8 cellular contexts compared by ENCODE assay signal in genomic region chr1:149887456-149888159, GRCh38. TPM values are rescaled to one million over a fixed set of nuclear protein-coding genes. Genes with fewer than 3 reads are reported as not detected.
DNase-seq lines count a peak whose midpoint lies in the region; ATAC-seq and TF ChIP-seq lines count a peak whose summit lies in the region.

No MANE protein-coding gene starts in this region.

- 1% methylated on average over 44 of the region's 46 CpGs for WGBS in esophagus muscularis mucosa

- no peaks in the 10 kb centered on the region for H3K9me3 ChIP-seq in esophagus muscularis mucosa
- H3K9me3 ChIP-seq in mucosa of stomach (ENCODE audit: control insufficient read depth, low read length): no peaks in the 10 kb centered on the region

- DNase-seq in DMS153 (lab: John Stamatoyannopoulos, UW) (peak; percentile 100), OCI-M2 (lab: John Stamatoyannopoulos, UW; ENCODE audit: unreplicated experiment) (peak; percentile 89), activated T-cell treated with anti-CD3 and anti-CD28 coated beads for 48 hours (ENCODE audit: low read depth) (peak; percentile 69), esophagus muscularis mucosa (ENCODE audit: extremely low spot score) (peak; percentile 95)
- peak; percentile 19 for DNase-seq in stimulated activated CD8-positive, alpha-beta memory T cell treated with anti-CD3 and anti-CD28 coated beads, Interleukin-7, amount 100 ng/mL, for 24 hours (ENCODE audit: low read depth)

- peaks cover 18 to 42% (median 27%) of the 10 kb centered on the region in 4 donors for H3K4me1 ChIP-seq in esophagus muscularis mucosa
- no peaks in the 10 kb centered on the region for H3K4me1 ChIP-seq in mucosa of stomach (ENCODE audit: control insufficient read depth, insufficient read depth, low read length)

- H3K4me3 ChIP-seq in esophagus muscularis mucosa (peak overlapping the region; percentile 66 to 92 (median 80)), mucosa of stomach (ENCODE audit: low read length) (peak overlapping the region; percentile 66)

- ATAC-seq in GM21576 (IDR thresholded peaks at IDR 0.05; ENCODE audit: unreplicated experiment): peak; percentile 46

- H3K9ac ChIP-seq in mucosa of stomach (ENCODE audit: low read length): peak overlapping the region; percentile 90

- TF ChIP-seq CTCF in esophagus muscularis mucosa (IDR thresholded peaks at IDR 0.05): no peak

- intact Hi-C loops in esophagus muscularis mucosa (cut with DNase I): no loop called here

- TF ChIP-seq RAD21 in Ishikawa (IDR thresholded peaks at IDR 0.05; ENCODE audit: low read depth): no peak

- peak; percentile 70 for TF ChIP-seq POLR2A in esophagus muscularis mucosa (IDR thresholded peaks at IDR 0.05; ENCODE audit: low read depth)

- H3K27ac ChIP-seq in esophagus muscularis mucosa (replicated peaks in 1 of 4): peak overlapping the region; percentile 99 to 100 (median 99)

- peaks cover 0 to 3% (median 0%) of the 10 kb centered on the region in 4 donors for H3K27me3 ChIP-seq in esophagus muscularis mucosa
- no peaks in the 10 kb centered on the region for H3K27me3 ChIP-seq in mucosa of stomach (ENCODE audit: control insufficient read depth, insufficient read depth, low read length)

- H3K36me3 ChIP-seq in esophagus muscularis mucosa: no peaks in the 10 kb centered on the region
- no peaks in the 10 kb centered on the region for H3K36me3 ChIP-seq in mucosa of stomach (ENCODE audit: control insufficient read depth, insufficient read depth, low read length)

- TF ChIP-seq EP300 in Ishikawa (IDR thresholded peaks at IDR 0.05; ENCODE audit: borderline replicate concordance): peak; percentile 52; the same call in 1 of the 2 replicates
- no peak for TF ChIP-seq EP300 in esophagus muscularis mucosa (IDR thresholded peaks at IDR 0.05)

TF ChIP-seq in Ishikawa, 13 proteins besides CTCF, POLR2A, EP300 and RAD21:
- TF ChIP-seq TEAD4 (IDR thresholded peaks at IDR 0.05) (peak; percentile 42; the same call in 1 of the 2 replicates), TAF1 (IDR thresholded peaks at IDR 0.05; ENCODE audit: low read depth) (peak; percentile 58), ZBTB7A (IDR thresholded peaks at IDR 0.05; ENCODE audit: low read depth) (no peak), FOXM1 (IDR thresholded peaks at IDR 0.05; ENCODE audit: borderline replicate concordance, low read depth) (no peak), NFIC (IDR thresholded peaks at IDR 0.05) (no peak), MAX (IDR thresholded peaks at IDR 0.05) (no peak; the same call in none of the 2 replicates), TCF12 (IDR thresholded peaks at IDR 0.05; ENCODE audit: low read depth) (no peak; the same call in 1 of the 2 replicates), CEBPB (IDR thresholded peaks at IDR 0.05) (peak; percentile 67), CREB1 (IDR thresholded peaks at IDR 0.05; ENCODE audit: low read depth) (peak; percentile 66), YY1 (IDR thresholded peaks at IDR 0.05; ENCODE audit: low read depth) (peak; percentile 45; the same call in 1 of the 2 replicates), EGR1 (IDR thresholded peaks at IDR 0.05) (no peak)
- TF ChIP-seq, protein P1, sequence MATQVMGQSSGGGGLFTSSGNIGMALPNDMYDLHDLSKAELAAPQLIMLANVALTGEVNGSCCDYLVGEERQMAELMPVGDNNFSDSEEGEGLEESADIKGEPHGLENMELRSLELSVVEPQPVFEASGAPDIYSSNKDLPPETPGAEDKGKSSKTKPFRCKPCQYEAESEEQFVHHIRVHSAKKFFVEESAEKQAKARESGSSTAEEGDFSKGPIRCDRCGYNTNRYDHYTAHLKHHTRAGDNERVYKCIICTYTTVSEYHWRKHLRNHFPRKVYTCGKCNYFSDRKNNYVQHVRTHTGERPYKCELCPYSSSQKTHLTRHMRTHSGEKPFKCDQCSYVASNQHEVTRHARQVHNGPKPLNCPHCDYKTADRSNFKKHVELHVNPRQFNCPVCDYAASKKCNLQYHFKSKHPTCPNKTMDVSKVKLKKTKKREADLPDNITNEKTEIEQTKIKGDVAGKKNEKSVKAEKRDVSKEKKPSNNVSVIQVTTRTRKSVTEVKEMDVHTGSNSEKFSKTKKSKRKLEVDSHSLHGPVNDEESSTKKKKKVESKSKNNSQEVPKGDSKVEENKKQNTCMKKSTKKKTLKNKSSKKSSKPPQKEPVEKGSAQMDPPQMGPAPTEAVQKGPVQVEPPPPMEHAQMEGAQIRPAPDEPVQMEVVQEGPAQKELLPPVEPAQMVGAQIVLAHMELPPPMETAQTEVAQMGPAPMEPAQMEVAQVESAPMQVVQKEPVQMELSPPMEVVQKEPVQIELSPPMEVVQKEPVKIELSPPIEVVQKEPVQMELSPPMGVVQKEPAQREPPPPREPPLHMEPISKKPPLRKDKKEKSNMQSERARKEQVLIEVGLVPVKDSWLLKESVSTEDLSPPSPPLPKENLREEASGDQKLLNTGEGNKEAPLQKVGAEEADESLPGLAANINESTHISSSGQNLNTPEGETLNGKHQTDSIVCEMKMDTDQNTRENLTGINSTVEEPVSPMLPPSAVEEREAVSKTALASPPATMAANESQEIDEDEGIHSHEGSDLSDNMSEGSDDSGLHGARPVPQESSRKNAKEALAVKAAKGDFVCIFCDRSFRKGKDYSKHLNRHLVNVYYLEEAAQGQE (IDR thresholded peaks at IDR 0.05; ENCODE audit: low read depth): no peak
- TF ChIP-seq, protein P2, sequence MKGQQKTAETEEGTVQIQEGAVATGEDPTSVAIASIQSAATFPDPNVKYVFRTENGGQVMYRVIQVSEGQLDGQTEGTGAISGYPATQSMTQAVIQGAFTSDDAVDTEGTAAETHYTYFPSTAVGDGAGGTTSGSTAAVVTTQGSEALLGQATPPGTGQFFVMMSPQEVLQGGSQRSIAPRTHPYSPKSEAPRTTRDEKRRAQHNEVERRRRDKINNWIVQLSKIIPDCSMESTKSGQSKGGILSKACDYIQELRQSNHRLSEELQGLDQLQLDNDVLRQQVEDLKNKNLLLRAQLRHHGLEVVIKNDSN (IDR thresholded peaks at IDR 0.05): no peak

RNA-seq across cellular contexts. Expression of gene BOLA1, which starts 11.8 kb away (rescaled TPM):
- 10 to 100 TPM; 31.1 to 45.8 (median 41.6) TPM for total RNA-seq in esophagus muscularis mucosa

RNA-seq across cellular contexts. Expression of gene SV2A, which starts 30.0 kb away (rescaled TPM):
- 1 to 10 TPM; 3.3 to 8.6 (median 5.5) TPM for total RNA-seq in esophagus muscularis mucosa

RNA-seq across cellular contexts. Expression of gene SF3B4, which starts 40.0 kb away (rescaled TPM):
- total RNA-seq in esophagus muscularis mucosa: 10 to 100 TPM; 12.1 to 21.6 (median 14.0) TPM

RNA-seq across cellular contexts. Expression of gene MTMR11, which starts 49.1 kb away (rescaled TPM):
- total RNA-seq in esophagus muscularis mucosa: 10 to 100 TPM in 2 of 4 donors, 1 to 10 TPM in 2; 7.3 to 15.0 (median 10.5) TPM

Comparison
In these comparisons a context has a peak if more than half of its experiments do, and no peak if none do; other contexts are left out.
1. Peak in every context shown above with its lines: DNase-seq, ATAC-seq, H3K4me3 ChIP-seq and H3K27ac ChIP-seq.
2. DNase-seq: peak in every context shown above with its lines; median percentile 100 in DMS153; 95 in esophagus muscularis mucosa; 89 in OCI-M2; 69 in activated T-cell treated with anti-CD3 and anti-CD28 coated beads for 48 hours; 19 in stimulated activated CD8-positive, alpha-beta memory T cell treated with anti-CD3 and anti-CD28 coated beads, Interleukin-7, amount 100 ng/mL, for 24 hours.